ENCODE assay signal across 15 cellular contexts in the genomic region with DNA sequence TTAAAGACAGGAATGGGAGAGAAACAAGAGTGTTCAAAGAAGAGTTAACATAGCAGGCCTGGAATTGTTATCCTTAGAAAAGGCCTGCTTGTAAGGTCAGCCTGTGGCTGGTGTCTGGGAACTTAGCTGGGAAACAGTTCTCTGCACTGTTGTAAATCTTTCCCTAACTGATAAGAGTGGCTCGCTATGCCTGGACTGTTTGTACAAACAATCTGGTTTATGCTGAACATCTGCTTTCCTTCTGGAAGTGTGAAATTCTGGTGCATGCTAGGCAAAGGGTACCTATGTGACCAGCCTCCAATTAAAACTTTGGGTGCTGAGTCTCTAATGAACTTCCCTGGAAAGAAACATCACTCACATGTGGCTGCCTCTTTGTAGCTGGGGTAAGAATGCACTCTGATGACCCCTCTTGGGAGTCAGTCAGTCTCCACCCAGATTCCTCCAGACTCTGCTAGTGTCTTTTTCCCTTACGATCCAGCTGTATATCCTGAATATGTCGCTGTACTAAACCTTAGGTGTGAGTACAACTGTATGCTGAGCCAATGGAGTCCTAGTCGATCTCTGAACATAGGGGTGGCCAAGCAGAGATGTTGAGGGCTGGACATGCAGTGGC. TPM values are rescaled to one million over a fixed set of nuclear protein-coding genes. Genes with fewer than 3 reads are reported as not detected.
DNase-seq lines count a peak whose midpoint lies in the region; ATAC-seq and TF ChIP-seq lines count a peak whose summit lies in the region.
"Had no signal": no experiment of that assay in that cellular context is flagged by ENCODE, and none has a peak within 500 bp of the region (broad histone marks: within the 10 kb centered on the region; RNA-seq: fewer than 3 reads in every experiment).

No MANE protein-coding gene starts in this region.

- H3K4me3 Mint-ChIP-seq in activated CD4-positive, alpha-beta T cell treated with anti-CD3 and anti-CD28 coated beads for 36 hours: no peak overlapping the region
- H3K4me3 Mint-ChIP-seq: activated CD8-positive, alpha-beta T cell treated with anti-CD3 and anti-CD28 coated beads for 36 hours; activated naive CD4-positive, alpha-beta T cell treated with anti-CD3 and anti-CD28 coated beads, Interleukin-2, amount 10 ng/mL, durations not matched to agents 7 days and 5 days; CD4-positive, alpha-beta T cell had no signal

- DNase-seq in myocyte (ENCODE audit: low read depth): peak; percentile 18
- DNase-seq in thyroid gland: no peak
- DNase-seq in COR-L47 (lab: John Stamatoyannopoulos, UW): no peak
- no peak for DNase-seq in NCI-H187 (lab: John Stamatoyannopoulos, UW)
- no peak for DNase-seq in activated CD4-positive, alpha-beta T cell treated with anti-CD3 and anti-CD28 coated beads for 36 hours
- no peak for DNase-seq in NCI-H2227 (lab: John Stamatoyannopoulos, UW; ENCODE audit: unreplicated experiment)
- DNase-seq: activated CD8-positive, alpha-beta T cell treated with anti-CD3 and anti-CD28 coated beads for 36 hours; activated naive CD4-positive, alpha-beta T cell treated with anti-CD3 and anti-CD28 coated beads, Interleukin-2, amount 10 ng/mL, durations not matched to agents 7 days and 5 days; CD4-positive, alpha-beta T cell; hypothalamus; NCI-H2227 treated with DMSO at 0.1 percent for 48 hours; PC-9 had no signal

- H3K4me1 ChIP-seq in gastroesophageal sphincter: peaks cover 0 to 96% (median 58%) of the 10 kb centered on the region in 3 donors
- H3K4me1 ChIP-seq in thyroid gland: peaks cover 3 to 74% of the 10 kb centered on the region in 2 donors

- H3K27ac Mint-ChIP-seq in activated CD4-positive, alpha-beta T cell treated with anti-CD3 and anti-CD28 coated beads for 36 hours: no peak overlapping the region
- H3K27ac Mint-ChIP-seq: activated CD8-positive, alpha-beta T cell treated with anti-CD3 and anti-CD28 coated beads for 36 hours; activated naive CD4-positive, alpha-beta T cell treated with anti-CD3 and anti-CD28 coated beads, Interleukin-2, amount 10 ng/mL, durations not matched to agents 7 days and 5 days; CD4-positive, alpha-beta T cell had no signal

- no peak for TF ChIP-seq POLR2A in gastroesophageal sphincter (IDR thresholded peaks at IDR 0.05)
- no peak for TF ChIP-seq POLR2A in thyroid gland (IDR thresholded peaks at IDR 0.05)

- no peaks in the 10 kb centered on the region for H3K9me3 ChIP-seq in gastroesophageal sphincter
- H3K9me3 ChIP-seq in thyroid gland: no peaks in the 10 kb centered on the region

- H3K27me3 Mint-ChIP-seq in activated CD4-positive, alpha-beta T cell treated with anti-CD3 and anti-CD28 coated beads for 36 hours: no peaks in the 10 kb centered on the region
- H3K27me3 Mint-ChIP-seq: activated CD8-positive, alpha-beta T cell treated with anti-CD3 and anti-CD28 coated beads for 36 hours; CD4-positive, alpha-beta T cell had no signal

- H3K36me3 Mint-ChIP-seq in activated CD4-positive, alpha-beta T cell treated with anti-CD3 and anti-CD28 coated beads for 36 hours (ENCODE audit: low read depth): no peaks in the 10 kb centered on the region
- H3K36me3 Mint-ChIP-seq: activated naive CD4-positive, alpha-beta T cell treated with anti-CD3 and anti-CD28 coated beads, Interleukin-2, amount 10 ng/mL, durations not matched to agents 7 days and 5 days had no signal

- H3K27me3 ChIP-seq in gastroesophageal sphincter (no peaks in the 10 kb centered on the region), thyroid gland (no peaks in the 10 kb centered on the region)

- CTCF ChIA-PET in activated CD4-positive, alpha-beta T cell treated with anti-CD3 and anti-CD28 coated beads for 36 hours (lab: Charles Lee): interaction anchor here (0.5 to 3.2 kb wide), 3 partner anchors 9 to 304 kb away, joined by 4 to 19 read pairs (median 11); no protein-coding TSS in a partner anchor

- 33 to 46% methylated on average over 2 to 4 of the region's 4 CpGs for WGBS in gastroesophageal sphincter (ENCODE audit: low coverage in 1 of 2), 2 donors
- WGBS in thyroid gland, 2 donors: 79 to 80% methylated on average over 4 of the region's 4 CpGs

- H3K36me3 ChIP-seq in gastroesophageal sphincter (peaks cover 0 to 98% of the 10 kb centered on the region in 2 donors), thyroid gland (peaks cover 82% of the 10 kb centered on the region in 2 donors)

- H3K27ac ChIP-seq in gastroesophageal sphincter (peak overlapping the region in 3 of 4 donors; percentile 70 to 84 (median 81)), thyroid gland (peak overlapping the region in 2 of 3 donors; percentile 58 to 83)
- H3K27ac ChIP-seq: PC-9 had no signal

- H3K4me1 Mint-ChIP-seq in activated CD4-positive, alpha-beta T cell treated with anti-CD3 and anti-CD28 coated beads for 36 hours: no peaks in the 10 kb centered on the region
- H3K4me1 Mint-ChIP-seq: activated naive CD4-positive, alpha-beta T cell treated with anti-CD3 and anti-CD28 coated beads, Interleukin-2, amount 10 ng/mL, durations not matched to agents 7 days and 5 days had no signal

- intact Hi-C loops in thyroid gland (cut with DNase I): no loop called here
- intact Hi-C loops in activated CD4-positive, alpha-beta T cell treated with anti-CD3 and anti-CD28 coated beads for 36 hours (cut with DNase I, micrococcal nuclease): no loop called here

- ATAC-seq in SK-N-SH treated with all-trans-retinoic acid at 6 μM for 48 hours (no peak), gastroesophageal sphincter (no peak)
- no peak for ATAC-seq in activated CD4-positive, alpha-beta T cell treated with anti-CD3 and anti-CD28 coated beads for 36 hours
- ATAC-seq: activated CD8-positive, alpha-beta T cell treated with anti-CD3 and anti-CD28 coated beads for 36 hours had no signal

- TF ChIP-seq EP300 in gastroesophageal sphincter (IDR thresholded peaks at IDR 0.05): no peak

- H3K4me3 ChIP-seq in gastroesophageal sphincter: no peak overlapping the region
- no peak overlapping the region for H3K4me3 ChIP-seq in thyroid gland (replicated peaks in 1 of 3)
- H3K4me3 ChIP-seq: PC-9 had no signal

- POLR2A ChIA-PET in activated CD4-positive, alpha-beta T cell treated with anti-CD3 and anti-CD28 coated beads for 36 hours (lab: Charles Lee): no interaction called here

- TF ChIP-seq CTCF in gastroesophageal sphincter (IDR thresholded peaks at IDR 0.05) (no peak), thyroid gland (IDR thresholded peaks at IDR 0.05) (no peak)

- H3K9me3 Mint-ChIP-seq in activated CD4-positive, alpha-beta T cell treated with anti-CD3 and anti-CD28 coated beads for 36 hours (ENCODE audit: low read depth): no peaks in the 10 kb centered on the region
- H3K9me3 Mint-ChIP-seq: activated CD8-positive, alpha-beta T cell treated with anti-CD3 and anti-CD28 coated beads for 36 hours; activated naive CD4-positive, alpha-beta T cell treated with anti-CD3 and anti-CD28 coated beads, Interleukin-2, amount 10 ng/mL, durations not matched to agents 7 days and 5 days; CD4-positive, alpha-beta T cell had no signal

TF ChIP-seq in SK-N-SH treated with all-trans-retinoic acid at 6 μM for 48 hours, 23 proteins besides CTCF, POLR2A, EP300 and RAD21 (continues in another document):
- TF ChIP-seq ZNF70 (CRISPR knock-in tag; IDR thresholded peaks at IDR 0.05): no peak
- no peak for TF ChIP-seq ZNF8 (CRISPR knock-in tag; IDR thresholded peaks at IDR 0.05)
- TF ChIP-seq GLIS3 (CRISPR knock-in tag; IDR thresholded peaks at IDR 0.05): no peak
- TF ChIP-seq ISL1 (CRISPR knock-in tag; IDR thresholded peaks at IDR 0.05): 0 out of 2 replicates have a peak, but pooled peaks have one; percentile 5
- no peak for TF ChIP-seq TOX (CRISPR knock-in tag; IDR thresholded peaks at IDR 0.05; ENCODE audit: borderline replicate concordance)
- TF ChIP-seq, protein P1, sequence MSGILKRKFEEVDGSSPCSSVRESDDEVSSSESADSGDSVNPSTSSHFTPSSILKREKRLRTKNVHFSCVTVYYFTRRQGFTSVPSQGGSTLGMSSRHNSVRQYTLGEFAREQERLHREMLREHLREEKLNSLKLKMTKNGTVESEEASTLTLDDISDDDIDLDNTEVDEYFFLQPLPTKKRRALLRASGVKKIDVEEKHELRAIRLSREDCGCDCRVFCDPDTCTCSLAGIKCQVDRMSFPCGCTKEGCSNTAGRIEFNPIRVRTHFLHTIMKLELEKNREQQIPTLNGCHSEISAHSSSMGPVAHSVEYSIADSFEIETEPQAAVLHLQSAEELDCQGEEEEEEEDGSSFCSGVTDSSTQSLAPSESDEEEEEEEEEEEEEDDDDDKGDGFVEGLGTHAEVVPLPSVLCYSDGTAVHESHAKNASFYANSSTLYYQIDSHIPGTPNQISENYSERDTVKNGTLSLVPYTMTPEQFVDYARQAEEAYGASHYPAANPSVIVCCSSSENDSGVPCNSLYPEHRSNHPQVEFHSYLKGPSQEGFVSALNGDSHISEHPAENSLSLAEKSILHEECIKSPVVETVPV (CRISPR knock-in tag; IDR thresholded peaks at IDR 0.05): no peak
- TF ChIP-seq, protein P2, sequence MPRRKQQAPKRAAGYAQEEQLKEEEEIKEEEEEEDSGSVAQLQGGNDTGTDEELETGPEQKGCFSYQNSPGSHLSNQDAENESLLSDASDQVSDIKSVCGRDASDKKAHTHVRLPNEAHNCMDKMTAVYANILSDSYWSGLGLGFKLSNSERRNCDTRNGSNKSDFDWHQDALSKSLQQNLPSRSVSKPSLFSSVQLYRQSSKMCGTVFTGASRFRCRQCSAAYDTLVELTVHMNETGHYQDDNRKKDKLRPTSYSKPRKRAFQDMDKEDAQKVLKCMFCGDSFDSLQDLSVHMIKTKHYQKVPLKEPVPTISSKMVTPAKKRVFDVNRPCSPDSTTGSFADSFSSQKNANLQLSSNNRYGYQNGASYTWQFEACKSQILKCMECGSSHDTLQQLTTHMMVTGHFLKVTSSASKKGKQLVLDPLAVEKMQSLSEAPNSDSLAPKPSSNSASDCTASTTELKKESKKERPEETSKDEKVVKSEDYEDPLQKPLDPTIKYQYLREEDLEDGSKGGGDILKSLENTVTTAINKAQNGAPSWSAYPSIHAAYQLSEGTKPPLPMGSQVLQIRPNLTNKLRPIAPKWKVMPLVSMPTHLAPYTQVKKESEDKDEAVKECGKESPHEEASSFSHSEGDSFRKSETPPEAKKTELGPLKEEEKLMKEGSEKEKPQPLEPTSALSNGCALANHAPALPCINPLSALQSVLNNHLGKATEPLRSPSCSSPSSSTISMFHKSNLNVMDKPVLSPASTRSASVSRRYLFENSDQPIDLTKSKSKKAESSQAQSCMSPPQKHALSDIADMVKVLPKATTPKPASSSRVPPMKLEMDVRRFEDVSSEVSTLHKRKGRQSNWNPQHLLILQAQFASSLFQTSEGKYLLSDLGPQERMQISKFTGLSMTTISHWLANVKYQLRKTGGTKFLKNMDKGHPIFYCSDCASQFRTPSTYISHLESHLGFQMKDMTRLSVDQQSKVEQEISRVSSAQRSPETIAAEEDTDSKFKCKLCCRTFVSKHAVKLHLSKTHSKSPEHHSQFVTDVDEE (CRISPR knock-in tag; IDR thresholded peaks at IDR 0.05): peak; percentile 19; the same call in 1 of the 2 replicates
- TF ChIP-seq CSDC2 (CRISPR knock-in tag; IDR thresholded peaks at IDR 0.05): no peak
- peak; percentile 77; the same call in 1 of the 2 replicates for TF ChIP-seq TCF4 (CRISPR knock-in tag; IDR thresholded peaks at IDR 0.05; ENCODE audit: borderline replicate concordance)

RNA-seq across cellular contexts. Expression of a gene that starts 16.5 kb away (rescaled TPM):
- total RNA-seq in gastroesophageal sphincter (100 to 1,000 TPM; 194 to 521 (median 352) TPM), myocyte (4,412 and 4,598 TPM in 2 replicates), thyroid gland (100 to 1,000 TPM; 302 to 327 (median 309) TPM)
- 20,698 TPM for polyA plus RNA-seq in myocyte (2012)
- under 1 TPM; 0.30 to 0.67 TPM for total RNA-seq in activated CD4-positive, alpha-beta T cell treated with anti-CD3 and anti-CD28 coated beads for 36 hours
- total RNA-seq: activated CD8-positive, alpha-beta T cell treated with anti-CD3 and anti-CD28 coated beads for 36 hours; T-helper 2 cell treated with Interferon-gamma antibody and Interleukin-4, amounts not matched to agents 100 ng/mL and 5 ng/mL, for 36 hours had no signal

Comparison
In these comparisons a context has a peak if more than half of its experiments do, and no peak if none do; other contexts are left out.
1. RNA of a gene that starts 16.5 kb away (total RNA-seq): 4,412 to 4,598 TPM in myocyte, 194 to 521 TPM in gastroesophageal sphincter and 302 to 327 TPM in thyroid gland; 0.30 to 0.67 TPM in activated CD4-positive, alpha-beta T cell treated with anti-CD3 and anti-CD28 coated beads for 36 hours; every median in the first group is over 100 times any median in the second.